Comparison of ENCODE assay signal across 1 cellular context in genomic region chr20:63412889-63413288, GRCh38.
TF ChIP-seq lines count a peak whose summit lies in the region.

No MANE protein-coding gene starts in this region.

TF ChIP-seq in H1, 55 proteins besides CTCF, POLR2A, EP300 and RAD21:
- no peak for TF ChIP-seq TBP (IDR thresholded peaks at IDR 0.05; ENCODE audit: low read depth, low read length)
- TF ChIP-seq SP1 (IDR thresholded peaks at IDR 0.05; ENCODE audit: low read depth, low read length), result no peak
